ENCODE assay signal across 1 cellular context in the genomic region with DNA sequence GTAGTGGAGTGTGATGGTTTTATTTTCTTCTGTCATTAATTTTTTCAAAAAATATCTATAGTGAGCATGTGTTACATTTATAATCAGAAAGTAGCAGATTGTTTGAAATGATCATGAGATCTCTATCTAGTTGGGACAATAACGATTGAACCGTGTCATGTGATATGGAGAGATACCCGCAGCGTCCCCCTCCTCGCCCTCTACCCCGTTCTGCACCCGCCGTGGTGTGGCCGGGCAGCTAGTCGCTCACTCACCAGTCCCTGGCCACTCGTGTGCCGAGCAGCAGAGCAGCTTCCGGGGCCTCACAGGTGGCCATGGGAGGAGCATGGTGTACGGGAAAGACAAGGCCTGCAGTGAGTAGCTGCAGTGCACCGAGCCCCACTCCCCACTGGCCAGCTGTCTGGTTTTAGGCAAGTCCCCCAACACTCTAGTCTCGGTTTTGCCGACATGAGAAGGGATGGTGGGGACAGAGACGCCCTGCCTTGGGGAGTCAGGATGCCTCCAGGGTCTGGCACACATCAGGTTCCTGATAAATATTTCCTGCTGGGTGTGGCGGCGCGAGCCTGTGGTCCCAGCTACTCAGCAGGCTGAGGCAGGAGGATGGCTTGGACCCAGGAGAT.
TF ChIP-seq lines count a peak whose summit lies in the region.

No MANE protein-coding gene starts in this region.

TF ChIP-seq in H1, 55 proteins besides CTCF, POLR2A, EP300 and RAD21:
- no peak for TF ChIP-seq HDAC2 (IDR thresholded peaks at IDR 0.05; ENCODE audit: borderline replicate concordance in 1 of 2, low read depth in 2 of 2, low read length in 2 of 2)
